Comparison of ENCODE assay signal across 2 cellular contexts in the genomic region with DNA sequence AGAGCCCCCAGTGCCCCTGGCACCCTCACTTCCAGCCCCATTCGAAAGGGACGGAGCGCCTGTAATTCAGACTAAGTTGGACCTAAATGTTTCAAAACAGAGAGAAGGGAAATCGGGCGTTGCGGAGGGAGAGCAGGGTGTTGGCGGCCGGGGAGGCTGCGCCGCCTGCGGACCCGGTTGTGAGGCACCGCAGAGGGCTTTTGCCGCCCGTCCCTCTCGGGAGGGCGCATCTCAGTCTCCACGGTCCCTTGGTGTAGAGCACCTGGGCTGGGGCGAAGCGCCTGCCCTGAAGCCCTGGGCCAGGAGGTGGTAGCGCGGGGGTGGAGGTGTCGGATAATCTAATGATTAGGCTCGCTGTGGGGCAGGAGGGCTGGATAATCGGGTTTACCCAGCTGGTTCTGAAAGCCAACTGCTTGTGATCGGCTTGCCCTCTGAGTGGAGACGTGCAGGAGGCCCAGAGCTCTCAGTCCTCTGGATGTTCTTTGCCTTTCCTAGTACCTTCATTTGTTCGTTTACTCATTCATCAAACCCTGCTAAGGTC.
TF ChIP-seq lines count a peak whose summit lies in the region.

No MANE protein-coding gene starts in this region.

TF ChIP-seq in HEK293, 187 proteins besides CTCF, POLR2A, EP300 and RAD21 (continued from another document):
- TF ChIP-seq ZNF518A (tag by site-specific recombination; conservative IDR thresholded peaks at IDR 0.05; ENCODE audit: low read depth) (no peak), ZBTB44 (tag by site-specific recombination; IDR thresholded peaks at IDR 0.05) (no peak), ZSCAN23 (tag by site-specific recombination; IDR thresholded peaks at IDR 0.05) (no peak), ZNF248 (tag by site-specific recombination; IDR thresholded peaks at IDR 0.05) (no peak), KLF10 (tag by site-specific recombination; IDR thresholded peaks at IDR 0.05) (no peak), ZNF488 (tag by site-specific recombination; IDR thresholded peaks at IDR 0.05) (no peak), ZNF433 (tag by site-specific recombination; IDR thresholded peaks at IDR 0.05; ENCODE audit: low read depth) (no peak), ZNF140 (tag by site-specific recombination; IDR thresholded peaks at IDR 0.05) (no peak), ZNF768 (tag by site-specific recombination; IDR thresholded peaks at IDR 0.05) (no peak), ZNF223 (tag by site-specific recombination; IDR thresholded peaks at IDR 0.05) (no peak), HOXD13 (CRISPR knock-in tag; IDR thresholded peaks at IDR 0.05; ENCODE audit: borderline replicate concordance) (no peak), ZNF610 (tag by site-specific recombination; IDR thresholded peaks at IDR 0.05; ENCODE audit: borderline replicate concordance) (no peak), ZNF596 (tag by site-specific recombination; IDR thresholded peaks at IDR 0.05) (no peak), ZBTB20 (tag by site-specific recombination; IDR thresholded peaks at IDR 0.05) (peak; percentile 6; the same call in 1 of the 2 replicates), ZNF350 (tag by site-specific recombination; IDR thresholded peaks at IDR 0.05) (no peak)
- TF ChIP-seq, protein P1, sequence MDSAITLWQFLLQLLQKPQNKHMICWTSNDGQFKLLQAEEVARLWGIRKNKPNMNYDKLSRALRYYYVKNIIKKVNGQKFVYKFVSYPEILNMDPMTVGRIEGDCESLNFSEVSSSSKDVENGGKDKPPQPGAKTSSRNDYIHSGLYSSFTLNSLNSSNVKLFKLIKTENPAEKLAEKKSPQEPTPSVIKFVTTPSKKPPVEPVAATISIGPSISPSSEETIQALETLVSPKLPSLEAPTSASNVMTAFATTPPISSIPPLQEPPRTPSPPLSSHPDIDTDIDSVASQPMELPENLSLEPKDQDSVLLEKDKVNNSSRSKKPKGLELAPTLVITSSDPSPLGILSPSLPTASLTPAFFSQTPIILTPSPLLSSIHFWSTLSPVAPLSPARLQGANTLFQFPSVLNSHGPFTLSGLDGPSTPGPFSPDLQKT (IDR thresholded peaks at IDR 0.05; ENCODE audit: borderline replicate concordance, low read depth, low read length): no peak

TF ChIP-seq in SK-N-SH treated with all-trans-retinoic acid at 6 μM for 48 hours, 23 proteins besides CTCF, POLR2A, EP300 and RAD21 (continued from another document):
- TF ChIP-seq TOX (CRISPR knock-in tag; IDR thresholded peaks at IDR 0.05; ENCODE audit: borderline replicate concordance) (no peak), POU6F1 (CRISPR knock-in tag; IDR thresholded peaks at IDR 0.05; ENCODE audit: borderline replicate concordance, low read depth) (no peak), SNAI2 (CRISPR knock-in tag; IDR thresholded peaks at IDR 0.05) (no peak), BACH2 (CRISPR knock-in tag; IDR thresholded peaks at IDR 0.05; ENCODE audit: borderline replicate concordance) (no peak), ISL1 (CRISPR knock-in tag; IDR thresholded peaks at IDR 0.05) (no peak)
